Comparison of ENCODE assay signal across 1 cellular context in the genomic region with DNA sequence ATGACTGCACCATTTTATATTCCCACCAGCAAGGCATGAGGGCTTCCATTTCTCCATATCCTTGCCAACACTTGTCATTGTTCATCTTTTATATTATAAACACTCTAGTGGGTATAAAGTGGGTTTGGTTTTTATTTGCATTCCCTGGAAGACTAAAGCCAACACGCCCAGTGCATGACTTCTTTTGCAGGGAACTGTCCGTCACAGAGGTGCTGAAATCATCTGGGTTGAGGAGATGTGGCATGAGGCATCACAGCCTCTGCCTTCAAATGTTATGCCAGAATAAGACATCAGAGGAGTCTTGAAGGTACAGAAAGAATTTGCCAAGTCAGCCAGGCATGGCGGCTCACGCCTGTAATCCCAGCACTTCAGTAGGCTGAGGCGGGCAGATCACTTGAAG.
TF ChIP-seq lines count a peak whose summit lies in the region.

No MANE protein-coding gene starts in this region.

TF ChIP-seq in IMR-90, 13 proteins besides CTCF, POLR2A, EP300 and RAD21 (continued from another document):
- TF ChIP-seq SMC3 (IDR thresholded peaks at IDR 0.05; ENCODE audit: low read depth, low read length), result no peak
- no peak for TF ChIP-seq USF2 (IDR thresholded peaks at IDR 0.05; ENCODE audit: low read depth, low read length)
TF ChIP-seq in IMR-90: peak in this region for 0.
